1 cellular context compared by ENCODE assay signal in the genomic region with DNA sequence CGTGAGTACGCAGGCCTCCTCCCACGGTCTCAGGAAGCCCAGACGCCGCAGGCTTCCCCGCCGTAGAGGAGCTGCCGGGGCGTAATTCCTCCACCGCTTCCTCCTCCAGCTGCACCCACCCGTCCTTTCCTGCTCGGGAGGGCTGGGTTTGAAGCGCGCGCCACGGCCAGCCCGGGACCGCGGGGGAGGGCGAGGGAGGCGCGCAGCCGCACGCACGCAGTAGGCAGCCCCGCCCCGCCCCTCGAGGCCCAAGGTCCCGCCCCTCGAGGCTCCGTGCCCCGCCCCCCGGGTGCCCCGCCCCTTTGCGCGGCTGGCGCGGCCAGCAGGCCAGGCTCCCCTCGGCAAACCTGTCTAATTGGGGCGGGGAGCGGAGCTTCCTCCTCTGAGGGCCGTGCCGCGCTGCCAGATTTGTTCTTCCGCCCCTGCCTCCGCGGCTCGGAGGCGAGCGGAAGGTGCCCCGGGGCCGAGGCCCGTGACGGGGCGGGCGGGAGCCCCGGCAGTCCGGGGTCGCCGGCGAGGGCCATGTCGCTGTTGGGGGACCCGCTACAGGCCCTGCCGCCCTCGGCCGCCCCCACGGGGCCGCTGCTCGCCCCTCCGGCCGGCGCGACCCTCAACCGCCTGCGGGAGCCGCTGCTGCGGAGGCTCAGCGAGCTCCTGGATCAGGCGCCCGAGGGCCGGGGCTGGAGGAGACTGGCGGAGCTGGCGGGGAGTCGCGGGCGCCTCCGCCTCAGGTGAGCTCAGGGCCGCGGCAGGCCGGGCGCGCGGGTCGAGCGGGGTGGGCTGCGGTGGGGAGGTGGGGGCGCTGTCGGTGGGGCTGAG.
TF ChIP-seq lines count a peak whose summit lies in the region.

Gene MALT1 (plus strand): TSS at position 344 of the 819 bp plus-strand sequence. CDS start 179 bp downstream, at position 523.

TF ChIP-seq in HEK293, 187 proteins besides CTCF, POLR2A, EP300 and RAD21 (continued from another document):
- TF ChIP-seq INSM2 (tag by site-specific recombination; IDR thresholded peaks at IDR 0.05) = no peak
- TF ChIP-seq ZNF155 (tag by site-specific recombination; IDR thresholded peaks at IDR 0.05) = no peak
- peak; percentile 57; the same call in 1 of the 2 replicates for TF ChIP-seq KLF8 (tag by site-specific recombination; IDR thresholded peaks at IDR 0.05)
- peak; percentile 55; the same call in 1 of the 2 replicates for TF ChIP-seq ZNF596 (tag by site-specific recombination; IDR thresholded peaks at IDR 0.05)
- TF ChIP-seq ZXDB (tag by site-specific recombination; IDR thresholded peaks at IDR 0.05) = peak; percentile 37; the same call in 1 of the 2 replicates
- TF ChIP-seq ZNF350 (tag by site-specific recombination; IDR thresholded peaks at IDR 0.05) = no peak
- TF ChIP-seq ZNF202 (tag by site-specific recombination; IDR thresholded peaks at IDR 0.05; ENCODE audit: borderline replicate concordance) = no peak
- no peak for TF ChIP-seq ZNF48 (tag by site-specific recombination; IDR thresholded peaks at IDR 0.05)
- TF ChIP-seq GLIS2 (tag by site-specific recombination; IDR thresholded peaks at IDR 0.05) = peak; percentile 82
TF ChIP-seq in HEK293: peak in this region for 34.
